In genomic region chr5:100838048-100838473, GRCh38 we compare ENCODE assay signal across 16 cellular contexts.
DNase-seq lines count a peak whose midpoint lies in the region; ATAC-seq and TF ChIP-seq lines count a peak whose summit lies in the region.
"Had no signal": no experiment of that assay in that cellular context is flagged by ENCODE, and none has a peak within 500 bp of the region (broad histone marks: within the 10 kb centered on the region; RNA-seq: fewer than 3 reads in every experiment).

No MANE protein-coding gene starts in this region.

- no peaks in the 10 kb centered on the region for H3K9me3 Mint-ChIP-seq in activated naive CD4-positive, alpha-beta T cell treated with anti-CD3 and anti-CD28 coated beads for 36 hours
- H3K9me3 Mint-ChIP-seq in chondrocyte (ENCODE audit: low read depth) = no peaks in the 10 kb centered on the region

- TF ChIP-seq CTCF in cardiac fibroblast (IDR thresholded peaks at IDR 0.05; ENCODE audit: low read depth, low read length) (no peak), RWPE1 (conservative IDR thresholded peaks at IDR 0.05; ENCODE audit: low read depth) (no peak), chondrocyte (IDR thresholded peaks at IDR 0.05) (no peak)

- no peak overlapping the region for H3K4me3 Mint-ChIP-seq in activated naive CD4-positive, alpha-beta T cell treated with anti-CD3 and anti-CD28 coated beads for 36 hours
- H3K4me3 Mint-ChIP-seq in chondrocyte (ENCODE audit: unreplicated experiment) = no peak overlapping the region

- CTCF ChIA-PET in activated naive CD4-positive, alpha-beta T cell treated with anti-CD3 and anti-CD28 coated beads for 36 hours (lab: Charles Lee) = interaction anchor here (0.7 to 1.8 kb wide), 3 partner anchors 9 to 211 kb away, joined by 3 to 6 read pairs (median 4); partner anchors contain the start of gene ST8SIA4
- CTCF ChIA-PET in RWPE1 (lab: Yijun Ruan, JAX) = interaction anchor here (0.7 kb wide), 1 partner anchor 140 kb away, joined by 3 read pairs; no protein-coding TSS in a partner anchor

- no peak for DNase-seq in activated naive CD4-positive, alpha-beta T cell treated with anti-CD3 and anti-CD28 coated beads for 36 hours
- DNase-seq in activated naive CD4-positive, alpha-beta T cell treated with Interleukin-2 at 50 U/mL for 16 hours = no peak
- DNase-seq in cardiac fibroblast (ENCODE audit: low read depth in 2 of 2) (peak; percentile 11 to 25), RWPE1 (ENCODE audit: low spot score) (no peak), chondrocyte (ENCODE audit: low spot score) (no peak), EL (no peak)
- DNase-seq: central memory CD4-positive, alpha-beta T cell; GDM1; GM23248; midbrain; NCI-H1417; NCI-H774; stimulated activated CD4-positive, alpha-beta T cell treated with anti-CD3 and anti-CD28 coated beads, Interleukin-15, amount 100 ng/mL, for 24 hours; stimulated activated CD8-positive, alpha-beta memory T cell treated with anti-CD3 and anti-CD28 coated beads, Interleukin-4, amount 100 ng/mL, for 48 hours had no signal

- POLR2A ChIA-PET in RWPE1 (lab: Yijun Ruan, JAX; ENCODE audit: low non-redundant PET) = no interaction called here

- ATAC-seq in HG03378 (IDR thresholded peaks at IDR 0.05; ENCODE audit: unreplicated experiment) (peak; percentile 34), GM18858 (IDR thresholded peaks at IDR 0.05; ENCODE audit: unreplicated experiment) (no peak)

- intact Hi-C loops in activated naive CD4-positive, alpha-beta T cell treated with anti-CD3 and anti-CD28 coated beads for 36 hours (cut with micrococcal nuclease) = no loop called here

- H3K36me3 Mint-ChIP-seq in activated naive CD4-positive, alpha-beta T cell treated with anti-CD3 and anti-CD28 coated beads for 36 hours (ENCODE audit: low read depth) = no peaks in the 10 kb centered on the region
- no peaks in the 10 kb centered on the region for H3K36me3 Mint-ChIP-seq in chondrocyte (ENCODE audit: low read depth)

- H3K4me3 ChIP-seq in cardiac fibroblast (replicated peaks in 1 of 2; ENCODE audit: low read depth in 2 of 2, low read length in 2 of 2) = no peak overlapping the region
- H3K4me3 ChIP-seq: GM23248 had no signal

- peaks cover 48% of the 10 kb centered on the region for H3K4me1 Mint-ChIP-seq in activated naive CD4-positive, alpha-beta T cell treated with anti-CD3 and anti-CD28 coated beads for 36 hours (ENCODE audit: low read depth)
- no peaks in the 10 kb centered on the region for H3K4me1 Mint-ChIP-seq in chondrocyte (ENCODE audit: low read depth)

- H3K27ac Mint-ChIP-seq in activated naive CD4-positive, alpha-beta T cell treated with anti-CD3 and anti-CD28 coated beads for 36 hours = peak overlapping the region; percentile 0
- no peak overlapping the region for H3K27ac Mint-ChIP-seq in chondrocyte (ENCODE audit: unreplicated experiment)

- H3K27ac ChIP-seq in RWPE1 = no peak overlapping the region
- H3K27ac ChIP-seq: GM23248 had no signal

- H3K27me3 Mint-ChIP-seq in activated naive CD4-positive, alpha-beta T cell treated with anti-CD3 and anti-CD28 coated beads for 36 hours (ENCODE audit: low read depth) = no peaks in the 10 kb centered on the region
- no peaks in the 10 kb centered on the region for H3K27me3 Mint-ChIP-seq in chondrocyte (ENCODE audit: low read depth)

Comparison
In these comparisons a context has a peak if more than half of its experiments do, and no peak if none do; other contexts are left out.
1. DNase-seq: peak in cardiac fibroblast (2 of 2); none in activated naive CD4-positive, alpha-beta T cell treated with anti-CD3 and anti-CD28 coated beads for 36 hours (single experiment), activated naive CD4-positive, alpha-beta T cell treated with Interleukin-2 at 50 U/mL for 16 hours (single experiment), RWPE1 (single experiment), chondrocyte (single experiment) and EL (single experiment).